Comparison of ENCODE assay signal across 22 cellular contexts in genomic region chrX:10574663-10575062, GRCh38. TPM values are rescaled to one million over a fixed set of nuclear protein-coding genes. Genes with fewer than 3 reads are reported as not detected.
DNase-seq lines count a peak whose midpoint lies in the region; ATAC-seq and TF ChIP-seq lines count a peak whose summit lies in the region.
"Had no signal": no experiment of that assay in that cellular context is flagged by ENCODE, and none has a peak within 500 bp of the region (broad histone marks: within the 10 kb centered on the region; RNA-seq: fewer than 3 reads in every experiment).

No MANE protein-coding gene starts in this region.

- H3K4me1 Mint-ChIP-seq in activated naive CD8-positive, alpha-beta T cell treated with anti-CD3 and anti-CD28 coated beads, Interleukin-2, amount 50 U/mL, for 24 hours: no peaks in the 10 kb centered on the region
- H3K4me1 Mint-ChIP-seq: stimulated activated effector memory CD8-positive, alpha-beta T cell treated with anti-CD3 and anti-CD28 coated beads, Interleukin-12 subunit alpha, Interleukin-12 subunit beta, amount 100 ng/mL, for 72 hours had no signal

- H3K27me3 Mint-ChIP-seq in activated naive CD8-positive, alpha-beta T cell treated with anti-CD3 and anti-CD28 coated beads, Interleukin-2, amount 50 U/mL, for 24 hours: no peaks in the 10 kb centered on the region

- no peaks in the 10 kb centered on the region for H3K9me3 ChIP-seq in mucosa of descending colon
- H3K9me3 ChIP-seq: SJCRH30, thyroid gland had no signal

- no peaks in the 10 kb centered on the region for H3K36me3 Mint-ChIP-seq in activated naive CD8-positive, alpha-beta T cell treated with anti-CD3 and anti-CD28 coated beads, Interleukin-2, amount 50 U/mL, for 24 hours (ENCODE audit: low read depth)
- H3K36me3 Mint-ChIP-seq: stimulated activated effector memory CD8-positive, alpha-beta T cell treated with anti-CD3 and anti-CD28 coated beads, Interleukin-12 subunit alpha, Interleukin-12 subunit beta, amount 100 ng/mL, for 72 hours had no signal

- H3K4me3 Mint-ChIP-seq in activated naive CD8-positive, alpha-beta T cell treated with anti-CD3 and anti-CD28 coated beads, Interleukin-2, amount 50 U/mL, for 24 hours: no peak overlapping the region
- H3K4me3 Mint-ChIP-seq: endodermal cell; GM23338; stimulated activated effector memory CD8-positive, alpha-beta T cell treated with anti-CD3 and anti-CD28 coated beads, Interleukin-12 subunit alpha, Interleukin-12 subunit beta, amount 100 ng/mL, for 72 hours had no signal

- no peaks in the 10 kb centered on the region for H3K9me3 Mint-ChIP-seq in activated naive CD8-positive, alpha-beta T cell treated with anti-CD3 and anti-CD28 coated beads, Interleukin-2, amount 50 U/mL, for 24 hours

- ATAC-seq in activated naive CD8-positive, alpha-beta T cell treated with anti-CD3 and anti-CD28 coated beads, Interleukin-2, amount 50 U/mL, for 24 hours: no peak
- no peak for ATAC-seq in mucosa of descending colon
- ATAC-seq: GM23338; stimulated activated effector memory CD8-positive, alpha-beta T cell treated with anti-CD3 and anti-CD28 coated beads, Interleukin-12 subunit alpha, Interleukin-12 subunit beta, amount 100 ng/mL, for 72 hours had no signal

- H3K4me3 ChIP-seq in mucosa of descending colon: no peak overlapping the region
- H3K4me3 ChIP-seq: GM23338, right atrium auricular region, SJCRH30, thyroid gland had no signal

- DNase-seq in EL: peak; percentile 58
- DNase-seq in RPMI7951 (ENCODE audit: low read depth): peak; percentile 57
- peak; percentile 29 for DNase-seq in fibroblast of gingiva (ENCODE audit: low read depth)
- peak; percentile 33 for DNase-seq in mucosa of gallbladder (ENCODE audit: low spot score)
- DNase-seq in activated naive CD8-positive, alpha-beta T cell treated with anti-CD3 and anti-CD28 coated beads, Interleukin-2, amount 50 U/mL, for 24 hours: no peak
- no peak for DNase-seq in mucosa of descending colon
- no peak for DNase-seq in CD1c-positive myeloid dendritic cell (ENCODE audit: extremely low spot score)
- DNase-seq in NOMO-1 treated with DMSO at 0.1 percent for 48 hours (lab: John Stamatoyannopoulos, UW; ENCODE audit: unreplicated experiment): no peak
- DNase-seq: activated CD4-positive, alpha-beta T cell treated with anti-CD3 and anti-CD28 coated beads, Interleukin-2, amount 50 U/mL, for 1 hour; activated naive CD4-positive, alpha-beta T cell treated with Interleukin-2 at 50 U/mL for 16 hours; endodermal cell; Karpas-422; left ventricle myocardium inferior; NCI-H1105 treated with DMSO at 0.1 percent for 48 hours; NCI-H526 treated with DMSO at 0.1 percent for 48 hours; nucleus accumbens; SJCRH30; T-helper 2 cell; thyroid gland had no signal

- H3K36me3 ChIP-seq in mucosa of descending colon (ENCODE audit: low read depth): no peaks in the 10 kb centered on the region
- H3K36me3 ChIP-seq: left ventricle myocardium inferior, right atrium auricular region, SJCRH30, thyroid gland had no signal

- intact Hi-C loops in mucosa of descending colon (cut with DNase I, micrococcal nuclease): no loop called here

- no peaks in the 10 kb centered on the region for H3K4me1 ChIP-seq in mucosa of descending colon (ENCODE audit: low read depth)
- H3K4me1 ChIP-seq: right atrium auricular region, SJCRH30 had no signal

- H3K27ac Mint-ChIP-seq in activated naive CD8-positive, alpha-beta T cell treated with anti-CD3 and anti-CD28 coated beads, Interleukin-2, amount 50 U/mL, for 24 hours: no peak overlapping the region
- H3K27ac Mint-ChIP-seq: endodermal cell; GM23338; stimulated activated effector memory CD8-positive, alpha-beta T cell treated with anti-CD3 and anti-CD28 coated beads, Interleukin-12 subunit alpha, Interleukin-12 subunit beta, amount 100 ng/mL, for 72 hours had no signal

- TF ChIP-seq CTCF in mucosa of descending colon (IDR thresholded peaks at IDR 0.05): no peak

RNA-seq across cellular contexts. Expression of gene MID1, which starts 45.7 kb away (rescaled TPM):
- total RNA-seq in RPMI7951 (2014; rRNA removed; shearing (Covaris generic)): 16.0 and 16.6 TPM in 2 replicates
- 30.6 TPM for total RNA-seq in mucosa of gallbladder
- total RNA-seq in mucosa of descending colon: 10 to 100 TPM; 41.4 to 48.8 (median 48.4) TPM

Comparison
In these comparisons a context has a peak if more than half of its experiments do, and no peak if none do; other contexts are left out.
1. DNase-seq: peak in EL (single experiment), RPMI7951 (single experiment), fibroblast of gingiva (single experiment) and mucosa of gallbladder (single experiment); none in activated naive CD8-positive, alpha-beta T cell treated with anti-CD3 and anti-CD28 coated beads, Interleukin-2, amount 50 U/mL, for 24 hours (single experiment), mucosa of descending colon (0 of 3), CD1c-positive myeloid dendritic cell (single experiment) and NOMO-1 treated with DMSO at 0.1 percent for 48 hours (single experiment).